In genomic region chr5:53008751-53009150, GRCh38 we compare ENCODE assay signal across 9 cellular contexts.
DNase-seq lines count a peak whose midpoint lies in the region; ATAC-seq, FAIRE-seq and TF ChIP-seq lines count a peak whose summit lies in the region.
"Had no signal": no experiment of that assay in that cellular context is flagged by ENCODE, and none has a peak within 500 bp of the region (broad histone marks: within the 10 kb centered on the region; RNA-seq: fewer than 3 reads in every experiment).

No MANE protein-coding gene starts in this region.

- ATAC-seq in GM21619 (IDR thresholded peaks at IDR 0.05; ENCODE audit: unreplicated experiment) = peak; percentile 99

- peak; percentile 83 for FAIRE-seq in HTR-8/SVneo (lab: Jason Lieb, UNC)
- FAIRE-seq: colon had no signal

- no peak overlapping the region for H3K4me3 ChIP-seq in choroid plexus epithelial cell (ENCODE audit: low read depth, low read length)

- peak; percentile 36 for DNase-seq in GM13977 (ENCODE audit: low spot score)
- no peak for DNase-seq in HTR-8/SVneo (ENCODE audit: insufficient read length, low spot score)
- DNase-seq in choroid plexus epithelial cell (ENCODE audit: low read depth) = peak; percentile 79
- no peak for DNase-seq in DMS79 (lab: John Stamatoyannopoulos, UW)
- no peak for DNase-seq in kidney glomerular epithelial cell (lab: John Stamatoyannopoulos, UW)
- no peak for DNase-seq in NCI-H1105 treated with DMSO at 0.1 percent for 48 hours (lab: John Stamatoyannopoulos, UW)
- no peak for DNase-seq in NCI-H2107 treated with DMSO at 0.1 percent for 48 hours (lab: John Stamatoyannopoulos, UW; ENCODE audit: unreplicated experiment)

- TF ChIP-seq CTCF in GM13977 (IDR thresholded peaks at IDR 0.05; ENCODE audit: extremely low read depth, insufficient read depth, missing control alignments) = no peak
- TF ChIP-seq CTCF in choroid plexus epithelial cell (conservative IDR thresholded peaks at IDR 0.05; ENCODE audit: low read depth, low read length) = no peak

- in situ Hi-C loops in GM13977 (cut with MboI; ENCODE audit: low pct_unique_long_range_greater_than_20kb, low sequenced_read_pairs, unreplicated experiment) = no loop called here

Comparison
In these comparisons a context has a peak if more than half of its experiments do, and no peak if none do; other contexts are left out.
1. DNase-seq: peak in GM13977 (single experiment) and choroid plexus epithelial cell (single experiment); none in HTR-8/SVneo (single experiment), DMS79 (single experiment), kidney glomerular epithelial cell (single experiment), NCI-H1105 treated with DMSO at 0.1 percent for 48 hours (single experiment) and NCI-H2107 treated with DMSO at 0.1 percent for 48 hours (single experiment).